Comparison of ENCODE assay signal across 11 cellular contexts in the genomic region with DNA sequence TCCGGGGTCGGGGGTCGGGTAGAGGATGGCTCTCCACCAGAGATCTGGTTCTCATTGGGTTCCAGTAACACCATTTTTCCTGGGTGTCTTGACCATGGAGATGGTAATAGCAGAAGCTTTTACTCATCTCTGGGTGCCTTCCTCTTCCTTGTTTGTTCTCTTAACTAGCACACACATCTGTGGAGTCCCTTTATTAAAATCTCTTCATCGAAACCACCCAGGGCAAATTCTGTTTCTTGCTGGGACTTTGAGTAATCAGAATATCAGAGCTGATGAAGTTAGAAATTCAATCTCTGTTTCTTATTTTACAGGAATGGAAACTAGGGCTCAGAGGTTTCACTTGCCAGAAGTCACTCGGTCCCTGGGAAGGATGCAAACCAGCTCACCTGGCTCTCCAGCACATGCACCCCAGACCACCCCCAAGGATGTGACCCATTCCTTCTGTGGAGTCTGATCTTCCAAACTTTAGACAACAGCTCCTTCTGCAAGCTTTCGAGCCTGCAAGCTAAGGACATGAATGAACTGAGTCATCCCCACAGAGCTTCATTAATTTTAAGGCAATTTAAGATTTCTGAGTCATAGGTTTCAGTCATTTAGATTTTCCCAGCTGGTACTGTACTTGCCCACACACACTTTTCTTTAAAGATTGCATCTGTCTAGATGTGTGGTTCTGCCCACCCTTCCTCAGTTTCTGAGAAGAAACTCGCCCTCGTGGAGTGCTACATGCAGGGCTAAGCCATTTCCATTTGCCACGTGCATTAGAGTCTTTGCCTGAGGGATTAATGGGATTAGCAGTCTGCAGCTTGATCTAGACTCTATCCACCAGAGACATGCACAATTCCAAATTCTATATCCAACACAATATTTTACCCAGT. TPM values are rescaled to one million over a fixed set of nuclear protein-coding genes. Genes with fewer than 3 reads are reported as not detected.
DNase-seq lines count a peak whose midpoint lies in the region; ATAC-seq, FAIRE-seq and TF ChIP-seq lines count a peak whose summit lies in the region.
"Had no signal": no experiment of that assay in that cellular context is flagged by ENCODE, and none has a peak within 500 bp of the region (broad histone marks: within the 10 kb centered on the region; RNA-seq: fewer than 3 reads in every experiment).

No MANE protein-coding gene starts in this region.

- H3K4me3 Mint-ChIP-seq in activated CD4-positive, alpha-beta memory T cell treated with anti-CD3 and anti-CD28 coated beads for 36 hours: peak overlapping the region; percentile 21
- H3K4me3 Mint-ChIP-seq in activated CD4-positive, alpha-beta memory T cell treated with anti-CD3 and anti-CD28 coated beads, Interleukin-2, amount 10 ng/mL, durations not matched to agents 7 days and 5 days: no peak overlapping the region
- no peak overlapping the region for H3K4me3 Mint-ChIP-seq in chondrocyte (ENCODE audit: unreplicated experiment)
- H3K4me3 Mint-ChIP-seq in naive thymus-derived CD8-positive, alpha-beta T cell: no peak overlapping the region
- H3K4me3 Mint-ChIP-seq: stimulated activated memory B cell treated with anti-CD40 and anti-IgM and Interleukin-4, amounts not matched to agents 10 μg/mL and 1 μg/mL and 100 μg/mL, for 72 hours had no signal

- FAIRE-seq in HTR-8/SVneo (lab: Jason Lieb, UNC): no peak
- FAIRE-seq: GM19239 had no signal

- intact Hi-C loops in activated CD4-positive, alpha-beta memory T cell treated with anti-CD3 and anti-CD28 coated beads for 36 hours (cut with micrococcal nuclease): loop anchor here (1.0 to 5.0 kb wide), 2 partner anchors 45 to 409 kb away; no protein-coding TSS in a partner anchor

- no peak overlapping the region for H3K27ac Mint-ChIP-seq in activated CD4-positive, alpha-beta memory T cell treated with anti-CD3 and anti-CD28 coated beads for 36 hours
- no peak overlapping the region for H3K27ac Mint-ChIP-seq in activated CD4-positive, alpha-beta memory T cell treated with anti-CD3 and anti-CD28 coated beads, Interleukin-2, amount 10 ng/mL, durations not matched to agents 7 days and 5 days
- peak overlapping the region; percentile 82 for H3K27ac Mint-ChIP-seq in chondrocyte (ENCODE audit: unreplicated experiment)
- H3K27ac Mint-ChIP-seq in naive thymus-derived CD8-positive, alpha-beta T cell: peak overlapping the region in 1 of 10 donors; percentile 17
- H3K27ac Mint-ChIP-seq: stimulated activated memory B cell treated with anti-CD40 and anti-IgM and Interleukin-4, amounts not matched to agents 10 μg/mL and 1 μg/mL and 100 μg/mL, for 72 hours had no signal

- POLR2A ChIA-PET in activated CD4-positive, alpha-beta memory T cell treated with anti-CD3 and anti-CD28 coated beads for 36 hours (lab: Charles Lee): interaction anchor here (0.8 to 0.9 kb wide), 2 partner anchors 16 to 199 kb away, joined by 4 to 5 read pairs; no protein-coding TSS in a partner anchor
- POLR2A ChIA-PET in activated CD4-positive, alpha-beta memory T cell treated with anti-CD3 and anti-CD28 coated beads, Interleukin-2, amount 10 ng/mL, durations not matched to agents 7 days and 5 days (lab: Charles Lee): interaction anchor here (0.7 to 1.1 kb wide), 2 partner anchors 8 to 14 kb away, joined by 3 to 4 read pairs; partner anchors contain the start of gene TRIB2
- POLR2A ChIA-PET in naive thymus-derived CD8-positive, alpha-beta T cell (lab: Charles Lee): interaction anchor here (0.6 to 0.9 kb wide), 2 partner anchors 9 to 235 kb away, joined by 3 to 4 read pairs; no protein-coding TSS in a partner anchor

- no peak for ATAC-seq in HG03457 (IDR thresholded peaks at IDR 0.05; ENCODE audit: unreplicated experiment)
- no peak for ATAC-seq in naive thymus-derived CD8-positive, alpha-beta T cell
- ATAC-seq: stimulated activated memory B cell treated with anti-CD40 and anti-IgM and Interleukin-4, amounts not matched to agents 10 μg/mL and 1 μg/mL and 100 μg/mL, for 72 hours had no signal

- TF ChIP-seq CTCF in chondrocyte (IDR thresholded peaks at IDR 0.05): no peak

- H3K4me1 Mint-ChIP-seq in activated CD4-positive, alpha-beta memory T cell treated with anti-CD3 and anti-CD28 coated beads for 36 hours (ENCODE audit: low read depth): peaks cover 44% of the 10 kb centered on the region
- H3K4me1 Mint-ChIP-seq in activated CD4-positive, alpha-beta memory T cell treated with anti-CD3 and anti-CD28 coated beads, Interleukin-2, amount 10 ng/mL, durations not matched to agents 7 days and 5 days: peaks cover 24% of the 10 kb centered on the region
- H3K4me1 Mint-ChIP-seq in chondrocyte (ENCODE audit: low read depth): peaks cover 32% of the 10 kb centered on the region
- peaks cover 5 to 33% (median 20%) of the 10 kb centered on the region in 4 donors for H3K4me1 Mint-ChIP-seq in naive thymus-derived CD8-positive, alpha-beta T cell
- H3K4me1 Mint-ChIP-seq: stimulated activated memory B cell treated with anti-CD40 and anti-IgM and Interleukin-4, amounts not matched to agents 10 μg/mL and 1 μg/mL and 100 μg/mL, for 72 hours had no signal

- peaks cover 6% of the 10 kb centered on the region for H3K9me3 Mint-ChIP-seq in activated CD4-positive, alpha-beta memory T cell treated with anti-CD3 and anti-CD28 coated beads for 36 hours
- H3K9me3 Mint-ChIP-seq in activated CD4-positive, alpha-beta memory T cell treated with anti-CD3 and anti-CD28 coated beads, Interleukin-2, amount 10 ng/mL, durations not matched to agents 7 days and 5 days: peaks cover 11% of the 10 kb centered on the region
- peaks cover 4% of the 10 kb centered on the region for H3K9me3 Mint-ChIP-seq in chondrocyte (ENCODE audit: low read depth)
- peaks cover 0 to 3% (median 0%) of the 10 kb centered on the region in 9 donors for H3K9me3 Mint-ChIP-seq in naive thymus-derived CD8-positive, alpha-beta T cell

- CTCF ChIA-PET in activated CD4-positive, alpha-beta memory T cell treated with anti-CD3 and anti-CD28 coated beads for 36 hours (lab: Charles Lee): interaction anchor here (0.8 to 3.4 kb wide), 6 partner anchors 14 to 576 kb away, joined by 3 to 27 read pairs (median 6); partner anchors contain the start of gene TRIB2
- CTCF ChIA-PET in activated CD4-positive, alpha-beta memory T cell treated with anti-CD3 and anti-CD28 coated beads, Interleukin-2, amount 10 ng/mL, durations not matched to agents 7 days and 5 days (lab: Charles Lee): interaction anchor here (0.6 to 2.2 kb wide), 4 partner anchors 14 to 305 kb away, joined by 3 to 11 read pairs (median 3); partner anchors contain the start of gene TRIB2

- H3K36me3 Mint-ChIP-seq in activated CD4-positive, alpha-beta memory T cell treated with anti-CD3 and anti-CD28 coated beads for 36 hours: peaks cover 4% of the 10 kb centered on the region
- peaks cover 6% of the 10 kb centered on the region for H3K36me3 Mint-ChIP-seq in activated CD4-positive, alpha-beta memory T cell treated with anti-CD3 and anti-CD28 coated beads, Interleukin-2, amount 10 ng/mL, durations not matched to agents 7 days and 5 days (ENCODE audit: low read depth)
- H3K36me3 Mint-ChIP-seq in chondrocyte (ENCODE audit: low read depth): no peaks in the 10 kb centered on the region
- no peaks in the 10 kb centered on the region for H3K36me3 Mint-ChIP-seq in naive thymus-derived CD8-positive, alpha-beta T cell
- H3K36me3 Mint-ChIP-seq: stimulated activated memory B cell treated with anti-CD40 and anti-IgM and Interleukin-4, amounts not matched to agents 10 μg/mL and 1 μg/mL and 100 μg/mL, for 72 hours had no signal

- H3K27me3 Mint-ChIP-seq in activated CD4-positive, alpha-beta memory T cell treated with anti-CD3 and anti-CD28 coated beads for 36 hours: peaks cover 3% of the 10 kb centered on the region
- H3K27me3 Mint-ChIP-seq in activated CD4-positive, alpha-beta memory T cell treated with anti-CD3 and anti-CD28 coated beads, Interleukin-2, amount 10 ng/mL, durations not matched to agents 7 days and 5 days: peaks cover 14% of the 10 kb centered on the region
- no peaks in the 10 kb centered on the region for H3K27me3 Mint-ChIP-seq in chondrocyte (ENCODE audit: low read depth)
- H3K27me3 Mint-ChIP-seq in naive thymus-derived CD8-positive, alpha-beta T cell: no peaks in the 10 kb centered on the region

- DNase-seq in activated CD4-positive, alpha-beta memory T cell treated with anti-CD3 and anti-CD28 coated beads for 36 hours: no peak
- DNase-seq in activated CD4-positive, alpha-beta memory T cell treated with anti-CD3 and anti-CD28 coated beads, Interleukin-2, amount 10 ng/mL, durations not matched to agents 7 days and 5 days: no peak
- peak; percentile 90 for DNase-seq in RPMI7951 (ENCODE audit: low read depth)
- DNase-seq in chondrocyte (ENCODE audit: low spot score): no peak
- peak; percentile 71 for DNase-seq in putamen (ENCODE audit: low spot score)
- DNase-seq in HTR-8/SVneo (ENCODE audit: insufficient read length, low spot score): no peak
- no peak for DNase-seq in naive thymus-derived CD8-positive, alpha-beta T cell
- DNase-seq: sigmoid colon had no signal

RNA-seq across cellular contexts. Expression of gene TRIB2, which starts 14.7 kb away (rescaled TPM):
- 1 to 10 TPM; 4.9 to 5.3 TPM for total RNA-seq in activated CD4-positive, alpha-beta memory T cell treated with anti-CD3 and anti-CD28 coated beads for 36 hours
- total RNA-seq in activated CD4-positive, alpha-beta memory T cell treated with anti-CD3 and anti-CD28 coated beads, Interleukin-2, amount 10 ng/mL, durations not matched to agents 7 days and 5 days: 10 to 100 TPM; 62.8 to 68.3 TPM
- total RNA-seq in RPMI7951 (2014; rRNA removed; shearing (Covaris generic)): 132 and 150 TPM in 2 replicates
- 37.5 to 42.3 TPM (median 40.5 TPM) in 3 replicates for total RNA-seq in chondrocyte
- total RNA-seq in naive thymus-derived CD8-positive, alpha-beta T cell: 10 to 100 TPM; 77.0 to 85.1 TPM
- 10 to 100 TPM; 22.5 to 30.5 (median 27.4) TPM for polyA plus RNA-seq in naive thymus-derived CD8-positive, alpha-beta T cell

Comparison
In these comparisons a context has a peak if more than half of its experiments do, and no peak if none do; other contexts are left out.
1. DNase-seq: peak in RPMI7951 (single experiment) and putamen (single experiment); none in activated CD4-positive, alpha-beta memory T cell treated with anti-CD3 and anti-CD28 coated beads for 36 hours (single experiment), activated CD4-positive, alpha-beta memory T cell treated with anti-CD3 and anti-CD28 coated beads, Interleukin-2, amount 10 ng/mL, durations not matched to agents 7 days and 5 days (single experiment), chondrocyte (single experiment), HTR-8/SVneo (single experiment) and naive thymus-derived CD8-positive, alpha-beta T cell (0 of 10).